ENCODE assay signal across 8 cellular contexts in the genomic region with DNA sequence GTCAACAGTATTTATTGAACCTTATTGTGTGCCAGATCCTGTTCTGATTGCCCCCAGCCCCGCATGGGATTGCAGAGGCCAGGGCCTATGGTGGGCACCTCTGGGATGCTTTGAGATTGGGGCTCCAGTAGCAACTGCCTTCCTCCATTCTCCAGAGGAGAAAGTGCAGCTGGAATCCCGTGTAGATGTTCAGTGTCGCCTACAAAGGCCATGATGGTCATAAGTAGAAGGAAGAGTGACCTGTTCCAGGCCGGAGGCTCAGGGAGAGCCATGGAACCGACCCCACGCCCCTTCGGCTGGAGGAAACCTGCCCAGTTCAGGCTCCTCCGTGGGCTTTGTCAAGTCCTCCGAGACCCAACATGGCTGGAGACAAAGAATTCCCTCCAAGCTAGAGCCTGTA.
"Had no signal": no experiment of that assay in that cellular context is flagged by ENCODE, and none has a peak within 500 bp of the region (broad histone marks: within the 10 kb centered on the region; RNA-seq: fewer than 3 reads in every experiment).

No MANE protein-coding gene starts in this region.

- H3K4me3 ChIP-seq: GM23338, HAP-1 had no signal

- H3K36me3 ChIP-seq: HAP-1 had no signal

- H2AFZ ChIP-seq: GM23338 had no signal

- ATAC-seq: HCT116, HepG2 had no signal

- H3K27ac Mint-ChIP-seq: GM23338, HFFc6, IgD-negative memory B cell had no signal

- H3K4me1 ChIP-seq: HAP-1 had no signal

- H3K27ac ChIP-seq: HL-60 had no signal

- H3K4me2 ChIP-seq: GM23338 had no signal

- DNase-seq: HFFc6, KBM-7 had no signal

- H3K9me3 ChIP-seq: HAP-1 had no signal

- H3K9me3 Mint-ChIP-seq: HFFc6, IgD-negative memory B cell had no signal

- H3K4me3 Mint-ChIP-seq: GM23338, HFFc6, IgD-negative memory B cell had no signal
